In genomic region chr18:45860971-45861370, GRCh38 we compare ENCODE assay signal across 20 cellular contexts. TPM values are rescaled to one million over a fixed set of nuclear protein-coding genes. Genes with fewer than 3 reads are reported as not detected.
A peak's percentile ranks its signal among the peaks of the same experiment; 100 is the strongest.
DNase-seq lines count a peak whose midpoint lies in the region; ATAC-seq, FAIRE-seq and TF ChIP-seq lines count a peak whose summit lies in the region.
"Had no signal": no experiment of that assay in that cellular context is flagged by ENCODE, and none has a peak within 500 bp of the region (broad histone marks: within the 10 kb centered on the region; RNA-seq: fewer than 3 reads in every experiment).

No MANE protein-coding gene starts in this region.

- H2BK5ac ChIP-seq in IMR-90 (ENCODE audit: low read depth, low read length, poor library complexity, severe bottlenecking), result no peak overlapping the region

- CTCF ChIA-PET in IMR-90 (lab: Yijun Ruan, JAX), result no interaction called here

- H2BK20ac ChIP-seq in IMR-90 (ENCODE audit: low read depth, low read length), result no peak overlapping the region

- H3K27me3 ChIP-seq in IMR-90 (ENCODE audit: control insufficient read depth, insufficient read depth, low read length) (no peaks in the 10 kb centered on the region), astrocyte (ENCODE audit: insufficient read depth, low read length) (no peaks in the 10 kb centered on the region)

- H3K9me3 ChIP-seq in IMR-90 (ENCODE audit: control insufficient read depth, insufficient read depth, low read length) (peaks cover 12% of the 10 kb centered on the region), astrocyte (ENCODE audit: insufficient read depth, low read depth, low read length) (no peaks in the 10 kb centered on the region)
- H3K9me3 ChIP-seq: HAP-1 had no signal

- H3K4me1 Mint-ChIP-seq in astrocyte (ENCODE audit: low read depth, unreplicated experiment), result no peaks in the 10 kb centered on the region
- H3K4me1 Mint-ChIP-seq: CD4-positive, alpha-beta memory T cell had no signal

- no peak overlapping the region for H4K8ac ChIP-seq in IMR-90 (ENCODE audit: low read depth in 2 of 2, low read length in 2 of 2)

- no CpG with 5 or more reads among the region's 3 CpGs for WGBS in IMR-90 (ENCODE audit: extremely low coverage in 2 of 2, insufficient read length in 1 of 2), 2 experiments

- BruUV-seq in IMR-90 (replicated peaks; lab: Mats Ljungman, UMichigan), result no TSS peak

- no peak overlapping the region for H3K18ac ChIP-seq in IMR-90 (ENCODE audit: low read depth, low read length)

- TF ChIP-seq CTCF in IMR-90 (conservative IDR thresholded peaks at IDR 0.05; ENCODE audit: low read depth, low read length), result no peak
- no peak for TF ChIP-seq CTCF in astrocyte (IDR thresholded peaks at IDR 0.05; ENCODE audit: insufficient read depth, low read depth, low read length)

- no peak overlapping the region for H2AK9ac ChIP-seq in IMR-90 (replicated peaks; ENCODE audit: low read depth, low read length, poor library complexity)

- peaks cover 9% of the 10 kb centered on the region; the same call in 1 of the 2 replicates for H3K9me1 ChIP-seq in IMR-90 (ENCODE audit: insufficient read depth, low read length)

- H3K4ac ChIP-seq in IMR-90 (ENCODE audit: low read depth, low read length), result no peak overlapping the region

- no peak overlapping the region for H4K5ac ChIP-seq in IMR-90 (ENCODE audit: low read depth, low read length)

- H3K9ac ChIP-seq in IMR-90 (ENCODE audit: low read depth, low read length), result no peak overlapping the region
- H3K9ac ChIP-seq in astrocyte (ENCODE audit: low read length), result no peak overlapping the region

- peaks cover 32% of the 10 kb centered on the region for H3K36me3 Mint-ChIP-seq in astrocyte (ENCODE audit: low read depth, unreplicated experiment)

- no peaks in the 10 kb centered on the region for H3K27me3 Mint-ChIP-seq in astrocyte (ENCODE audit: low read depth, unreplicated experiment)
- H3K27me3 Mint-ChIP-seq: CD4-positive, alpha-beta memory T cell had no signal

- H3K36me3 ChIP-seq in IMR-90 (ENCODE audit: control insufficient read depth, insufficient read depth, low read length), result peaks cover 47% of the 10 kb centered on the region
- peaks cover 56% of the 10 kb centered on the region for H3K36me3 ChIP-seq in astrocyte (ENCODE audit: insufficient read depth, low read length)

- H3K4me2 ChIP-seq in IMR-90 (ENCODE audit: low read depth, low read length), result no peak overlapping the region
- H3K4me2 ChIP-seq in astrocyte (ENCODE audit: low read length), result no peak overlapping the region

- H2BK120ac ChIP-seq in IMR-90 (ENCODE audit: low read depth, low read length), result no peak overlapping the region

- no peak overlapping the region for H2AK5ac ChIP-seq in IMR-90 (ENCODE audit: low read depth, low read length)

- H3K79me1 ChIP-seq in IMR-90 (ENCODE audit: low read depth in 1 of 2, low read length in 2 of 2), result peaks cover 4 to 8% of the 10 kb centered on the region in 2 experiments; a peak in 2 of 4 replicates

- FAIRE-seq in astrocyte (lab: Jason Lieb, UNC), result no peak
- FAIRE-seq: GM12878, GM18507, GM19239, H54 had no signal

- no peak for TF ChIP-seq POLR2A in IMR-90 (IDR thresholded peaks at IDR 0.05; ENCODE audit: low read depth, low read length)

- H3K56ac ChIP-seq in IMR-90 (ENCODE audit: extremely low read depth, insufficient read depth, low read length), result no peak overlapping the region

- H3K27ac ChIP-seq in IMR-90 (ENCODE audit: insufficient read depth, low read length) (no peak overlapping the region), astrocyte (ENCODE audit: low read depth, low read length) (no peak overlapping the region)

- H3K9me3 Mint-ChIP-seq in astrocyte (ENCODE audit: unreplicated experiment), result no peaks in the 10 kb centered on the region
- H3K9me3 Mint-ChIP-seq: CD4-positive, alpha-beta memory T cell; HFFc6 had no signal

- H3K79me2 ChIP-seq in astrocyte (ENCODE audit: insufficient read depth, low read length), result no peaks in the 10 kb centered on the region

- no peak overlapping the region for H3K27ac Mint-ChIP-seq in astrocyte (ENCODE audit: unreplicated experiment)

- no peak overlapping the region for H3K4me3 Mint-ChIP-seq in astrocyte (ENCODE audit: unreplicated experiment)
- H3K4me3 Mint-ChIP-seq: CD4-positive, alpha-beta memory T cell; HFFc6 had no signal

- no peak overlapping the region for H2BK15ac ChIP-seq in IMR-90 (ENCODE audit: low read depth, low read length)

- no peak overlapping the region for H3K14ac ChIP-seq in IMR-90 (replicated peaks; ENCODE audit: low read depth, low read length)

- H3K4me3 ChIP-seq in IMR-90 (ENCODE audit: insufficient read depth, low read depth, low read length) (no peak overlapping the region), astrocyte (ENCODE audit: insufficient read depth, low read depth, low read length) (no peak overlapping the region)
- H3K4me3 ChIP-seq: GM12878, HAP-1 had no signal

- H3K4me1 ChIP-seq in IMR-90 (ENCODE audit: control insufficient read depth, insufficient read depth, low read length), result peaks cover 2% of the 10 kb centered on the region; the same call in 1 of the 2 replicates
- H3K4me1 ChIP-seq in astrocyte (ENCODE audit: insufficient read depth, low read length), result no peaks in the 10 kb centered on the region
- H3K4me1 ChIP-seq: HAP-1 had no signal

- intact Hi-C loops in IMR-90 (cut with micrococcal nuclease), result no loop called here

- H3K23ac ChIP-seq in IMR-90 (ENCODE audit: low read depth, low read length), result no peak overlapping the region

- peak; percentile 46 for ATAC-seq in IMR-90 (ENCODE audit: low read depth)
- no peak for ATAC-seq in GM19023 (IDR thresholded peaks at IDR 0.05; ENCODE audit: unreplicated experiment)
- ATAC-seq in HG02759 (IDR thresholded peaks at IDR 0.05; ENCODE audit: unreplicated experiment), result no peak
- no peak for ATAC-seq in GM19035 (IDR thresholded peaks at IDR 0.05; ENCODE audit: unreplicated experiment)
- ATAC-seq: GM12878 had no signal

- dilution Hi-C loops in IMR-90 (cut with HindIII; ENCODE audit: low sequenced_read_pairs, unreplicated experiment), result no loop called here

- in situ Hi-C loops in IMR-90 (cut with MboI; ENCODE audit: low sequenced_read_pairs), result no loop called here

- DNase-seq in IMR-90 (peak; percentile 51), astrocyte (ENCODE audit: low read depth) (peak; percentile 21), brain pericyte (ENCODE audit: low read depth, low spot score) (peak; percentile 29), DMS79 treated with DMSO at 0.1 percent for 48 hours (lab: John Stamatoyannopoulos, UW) (no peak)
- DNase-seq: C1 segment of cervical spinal cord; Calu3; CD4-positive, alpha-beta memory T cell; COR-L47; DMS79; GDM1; GOT3; HFFc6 had no signal

- POLR2A ChIA-PET in IMR-90 (lab: Charles Lee; ENCODE audit: unreplicated experiment), result no interaction called here

- TF ChIP-seq RAD21 in IMR-90 (IDR thresholded peaks at IDR 0.05; ENCODE audit: low read length), result no peak

- H4K20me1 ChIP-seq in IMR-90 (ENCODE audit: insufficient read depth, low read length) (no peaks in the 10 kb centered on the region), astrocyte (ENCODE audit: insufficient read depth, low read length) (no peaks in the 10 kb centered on the region)

- H2AFZ ChIP-seq in IMR-90 (replicated peaks; ENCODE audit: low read length, poor library complexity), result no peak overlapping the region
- no peak overlapping the region for H2AFZ ChIP-seq in astrocyte (ENCODE audit: low read depth, low read length)

- H4K91ac ChIP-seq in IMR-90 (ENCODE audit: insufficient read depth, low read depth, low read length), result no peak overlapping the region

TF ChIP-seq in IMR-90, 13 proteins besides CTCF, POLR2A, EP300 and RAD21:
- TF ChIP-seq, protein P1, sequence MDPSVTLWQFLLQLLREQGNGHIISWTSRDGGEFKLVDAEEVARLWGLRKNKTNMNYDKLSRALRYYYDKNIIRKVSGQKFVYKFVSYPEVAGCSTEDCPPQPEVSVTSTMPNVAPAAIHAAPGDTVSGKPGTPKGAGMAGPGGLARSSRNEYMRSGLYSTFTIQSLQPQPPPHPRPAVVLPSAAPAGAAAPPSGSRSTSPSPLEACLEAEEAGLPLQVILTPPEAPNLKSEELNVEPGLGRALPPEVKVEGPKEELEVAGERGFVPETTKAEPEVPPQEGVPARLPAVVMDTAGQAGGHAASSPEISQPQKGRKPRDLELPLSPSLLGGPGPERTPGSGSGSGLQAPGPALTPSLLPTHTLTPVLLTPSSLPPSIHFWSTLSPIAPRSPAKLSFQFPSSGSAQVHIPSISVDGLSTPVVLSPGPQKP (IDR thresholded peaks at IDR 0.05; ENCODE audit: borderline replicate concordance, low read depth, low read length), result no peak
- no peak for TF ChIP-seq CEBPB (IDR thresholded peaks at IDR 0.05; ENCODE audit: low read depth, low read length)
- TF ChIP-seq CHD1 (IDR thresholded peaks at IDR 0.05; ENCODE audit: low read depth, low read length), result no peak
- TF ChIP-seq BHLHE40 (IDR thresholded peaks at IDR 0.05; ENCODE audit: low read depth, low read length), result no peak
TF ChIP-seq in IMR-90: peak in this region for 0.

RNA-seq across cellular contexts. Expression of gene SIGLEC15, which starts 35.5 kb away (rescaled TPM):
- total RNA-seq in IMR-90 (2012; rRNA removed) (0.83 and 1.1 TPM in 2 replicates), astrocyte (0.19 and 0.27 TPM in 2 replicates)
- polyA plus RNA-seq in IMR-90 (2012; rRNA removed), result 1.8 and 2.2 TPM in 2 replicates
- 1.9 and 4.8 TPM in 2 replicates for polyA plus RNA-seq in IMR-90 (2012; cell fraction: cytosol; rRNA removed)
- 1.3 and 3.0 TPM in 2 replicates for polyA plus RNA-seq in IMR-90 (2012; cell fraction: nucleus; rRNA removed; ENCODE audit: low replicate concordance)
- total RNA-seq: CD4-positive, alpha-beta memory T cell had no signal
- polyA plus RNA-seq: CD4-positive, alpha-beta memory T cell had no signal
